ENCODE assay signal across 8 cellular contexts in the genomic region with DNA sequence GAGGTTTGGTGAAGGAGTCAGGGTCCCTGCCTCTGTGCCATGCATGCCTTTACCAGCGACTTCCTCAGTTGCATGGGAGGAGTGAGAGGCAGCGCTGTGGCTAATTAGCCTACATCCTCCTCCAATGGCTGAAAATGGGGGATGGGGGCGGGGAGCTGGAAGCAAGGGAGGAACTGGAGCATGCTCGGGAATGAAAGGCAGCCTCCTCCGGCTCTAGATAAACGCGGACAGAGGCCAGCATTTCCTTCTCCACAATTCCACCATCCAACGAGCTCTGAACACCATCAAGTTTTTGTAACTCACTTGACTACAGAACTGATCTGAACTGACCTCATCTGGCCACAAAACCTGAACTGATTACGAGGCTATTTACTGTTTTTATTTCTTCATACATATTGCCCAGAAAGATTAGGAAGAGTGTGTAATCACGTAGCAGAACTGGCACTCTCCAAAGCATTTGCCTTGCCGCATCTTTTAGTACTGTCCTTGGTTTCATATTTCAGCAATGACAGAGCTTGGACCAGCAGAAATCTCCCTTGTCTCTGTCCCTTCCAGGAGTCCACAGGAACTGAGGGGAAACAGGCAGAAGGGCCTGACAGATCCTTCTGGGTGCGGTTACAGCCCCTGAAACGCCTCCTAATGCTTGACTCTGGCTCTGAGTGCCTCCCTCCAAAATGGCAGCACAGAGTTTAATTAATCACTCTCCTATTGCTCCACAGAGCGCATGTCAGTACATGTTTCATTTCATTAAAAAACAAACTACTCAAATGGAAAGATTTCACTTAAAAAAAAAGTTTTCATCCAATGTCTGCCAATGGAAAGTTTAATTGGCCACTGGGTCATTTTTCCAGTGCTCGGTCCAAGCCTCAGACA. TPM values are rescaled to one million over a fixed set of nuclear protein-coding genes. Genes with fewer than 3 reads are reported as not detected.
DNase-seq lines count a peak whose midpoint lies in the region; ATAC-seq lines count a peak whose summit lies in the region.

No MANE protein-coding gene starts in this region.

- H3K36me3 ChIP-seq in HUES6 (ENCODE audit: control insufficient read depth, insufficient read depth, low read length) (peaks cover 4% of the 10 kb centered on the region), skeletal muscle satellite cell (ENCODE audit: insufficient read depth, low read length) (peaks cover 32% of the 10 kb centered on the region)

- H3K4me3 ChIP-seq in HUES6 (ENCODE audit: low read depth, low read length): peak overlapping the region; percentile 17
- H3K4me3 ChIP-seq in skeletal muscle satellite cell (ENCODE audit: low read length): peak overlapping the region; percentile 2

- H3K27ac ChIP-seq in HUES6 (ENCODE audit: low read depth, low read length): no peak overlapping the region

- DNase-seq in astrocyte of the hippocampus (ENCODE audit: low read depth, low spot score) (peak; percentile 70), iPS-NIHi11 (ENCODE audit: low spot score) (peak; percentile 85), DMS79 treated with DMSO at 0.1 percent for 48 hours (lab: John Stamatoyannopoulos, UW) (no peak), cerebellar nuclear complex (lab: John Stamatoyannopoulos, UW) (no peak)

- no peak for ATAC-seq in GM19463 (IDR thresholded peaks at IDR 0.05; ENCODE audit: unreplicated experiment)
- ATAC-seq in HG03342 (IDR thresholded peaks at IDR 0.05; ENCODE audit: unreplicated experiment): no peak

- peak overlapping the region; percentile 36 for H3K4me2 ChIP-seq in skeletal muscle satellite cell (ENCODE audit: low read length)

- H3K4me1 ChIP-seq in HUES6 (ENCODE audit: control insufficient read depth, insufficient read depth, low read length) (peaks cover 49% of the 10 kb centered on the region), skeletal muscle satellite cell (ENCODE audit: control insufficient read depth, insufficient read depth, low read length) (peaks cover 42% of the 10 kb centered on the region)

- H3K9me3 ChIP-seq in HUES6 (ENCODE audit: control insufficient read depth, insufficient read depth, low read depth, low read length): no peaks in the 10 kb centered on the region
- H3K9me3 ChIP-seq in skeletal muscle satellite cell (replicated peaks; ENCODE audit: low read length): no peaks in the 10 kb centered on the region

- H3K9ac ChIP-seq in HUES6 (ENCODE audit: low read length) (no peak overlapping the region), skeletal muscle satellite cell (ENCODE audit: low read depth, low read length) (peak overlapping the region; percentile 2)

- H3K27me3 ChIP-seq in HUES6 (ENCODE audit: control insufficient read depth, insufficient read depth, low read length): no peaks in the 10 kb centered on the region
- H3K27me3 ChIP-seq in skeletal muscle satellite cell (ENCODE audit: control insufficient read depth, insufficient read depth, low read length): no peaks in the 10 kb centered on the region

RNA-seq across cellular contexts. Expression of a gene that starts 58.2 kb away (rescaled TPM):
- total RNA-seq in skeletal muscle satellite cell (2012; rRNA removed): 23.8 and 34.9 TPM in 2 replicates

Comparison
In these comparisons a context has a peak if more than half of its experiments do, and no peak if none do; other contexts are left out.
1. DNase-seq: peak in astrocyte of the hippocampus (single experiment) and iPS-NIHi11 (single experiment); none in DMS79 treated with DMSO at 0.1 percent for 48 hours (single experiment) and cerebellar nuclear complex (0 of 2).